Comparison of ENCODE assay signal across 1 cellular context in the genomic region with DNA sequence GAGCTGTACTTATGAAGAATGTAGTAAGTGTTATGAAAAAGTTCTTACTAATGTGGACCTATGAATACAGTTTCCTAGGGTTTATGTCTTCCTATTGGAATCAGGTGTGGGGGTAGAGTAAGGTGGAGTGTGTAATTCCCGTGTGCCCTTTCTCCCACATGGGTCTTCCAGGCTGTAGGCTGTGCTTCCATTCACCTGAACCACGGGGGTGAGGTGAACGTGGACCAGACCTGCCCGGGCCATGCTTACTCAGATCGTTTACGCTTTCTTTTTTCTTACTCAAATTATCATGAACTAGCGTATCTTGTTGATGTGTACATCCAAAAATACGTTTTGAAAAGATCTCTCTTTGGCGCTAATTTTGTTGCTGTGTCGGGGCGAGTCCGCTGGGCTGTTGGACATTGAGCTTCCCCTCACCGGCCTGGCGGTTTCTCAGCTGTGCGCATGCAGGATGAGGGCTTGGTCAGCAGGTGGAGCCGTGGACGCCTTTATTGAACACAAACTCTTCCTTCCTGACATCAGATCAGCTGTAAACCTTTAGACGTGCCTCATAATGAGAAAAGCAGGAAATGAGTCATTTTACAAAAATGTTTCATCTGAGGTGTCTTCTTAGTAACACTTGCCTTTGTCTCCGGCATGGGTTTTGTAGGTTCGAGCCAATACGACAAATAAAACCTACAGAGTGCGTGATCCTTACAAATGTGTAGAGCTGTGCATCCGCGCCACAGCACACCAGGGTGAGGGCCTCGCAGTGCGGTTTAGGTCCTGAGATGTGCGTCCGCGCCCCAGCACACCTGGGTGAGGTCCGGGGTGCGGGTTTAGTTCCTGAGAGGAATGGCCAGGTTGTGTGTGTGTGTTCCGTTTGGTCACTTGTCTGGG.
A peak's percentile ranks its signal among the peaks of the same experiment; 100 is the strongest.
TF ChIP-seq lines count a peak whose summit lies in the region.

No MANE protein-coding gene starts in this region.

TF ChIP-seq in K562, 482 proteins besides CTCF, POLR2A, EP300 and RAD21 (continued from another document):
- TF ChIP-seq, protein P1, sequence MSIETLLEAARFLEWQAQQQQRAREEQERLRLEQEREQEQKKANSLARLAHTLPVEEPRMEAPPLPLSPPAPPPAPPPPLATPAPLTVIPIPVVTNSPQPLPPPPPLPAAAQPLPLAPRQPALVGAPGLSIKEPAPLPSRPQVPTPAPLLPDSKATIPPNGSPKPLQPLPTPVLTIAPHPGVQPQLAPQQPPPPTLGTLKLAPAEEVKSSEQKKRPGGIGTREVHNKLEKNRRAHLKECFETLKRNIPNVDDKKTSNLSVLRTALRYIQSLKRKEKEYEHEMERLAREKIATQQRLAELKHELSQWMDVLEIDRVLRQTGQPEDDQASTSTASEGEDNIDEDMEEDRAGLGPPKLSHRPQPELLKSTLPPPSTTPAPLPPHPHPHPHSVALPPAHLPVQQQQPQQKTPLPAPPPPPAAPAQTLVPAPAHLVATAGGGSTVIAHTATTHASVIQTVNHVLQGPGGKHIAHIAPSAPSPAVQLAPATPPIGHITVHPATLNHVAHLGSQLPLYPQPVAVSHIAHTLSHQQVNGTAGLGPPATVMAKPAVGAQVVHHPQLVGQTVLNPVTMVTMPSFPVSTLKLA (conservative IDR thresholded peaks at IDR 0.05), result peak in 1 of 2 experiments; percentile 31; a peak in 1 of 4 replicates
- TF ChIP-seq DPF2 (IDR thresholded peaks at IDR 0.05), result peak; percentile 29; the same call in 1 of the 2 replicates
- TF ChIP-seq, protein P2, sequence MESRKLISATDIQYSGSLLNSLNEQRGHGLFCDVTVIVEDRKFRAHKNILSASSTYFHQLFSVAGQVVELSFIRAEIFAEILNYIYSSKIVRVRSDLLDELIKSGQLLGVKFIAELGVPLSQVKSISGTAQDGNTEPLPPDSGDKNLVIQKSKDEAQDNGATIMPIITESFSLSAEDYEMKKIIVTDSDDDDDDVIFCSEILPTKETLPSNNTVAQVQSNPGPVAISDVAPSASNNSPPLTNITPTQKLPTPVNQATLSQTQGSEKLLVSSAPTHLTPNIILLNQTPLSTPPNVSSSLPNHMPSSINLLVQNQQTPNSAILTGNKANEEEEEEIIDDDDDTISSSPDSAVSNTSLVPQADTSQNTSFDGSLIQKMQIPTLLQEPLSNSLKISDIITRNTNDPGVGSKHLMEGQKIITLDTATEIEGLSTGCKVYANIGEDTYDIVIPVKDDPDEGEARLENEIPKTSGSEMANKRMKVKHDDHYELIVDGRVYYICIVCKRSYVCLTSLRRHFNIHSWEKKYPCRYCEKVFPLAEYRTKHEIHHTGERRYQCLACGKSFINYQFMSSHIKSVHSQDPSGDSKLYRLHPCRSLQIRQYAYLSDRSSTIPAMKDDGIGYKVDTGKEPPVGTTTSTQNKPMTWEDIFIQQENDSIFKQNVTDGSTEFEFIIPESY (CRISPR knock-in tag; IDR thresholded peaks at IDR 0.05), result peak; percentile 100
- TF ChIP-seq TEAD4 (IDR thresholded peaks at IDR 0.05; ENCODE audit: low read length), result peak; percentile 26; the same call in 1 of the 2 replicates
- TF ChIP-seq TEAD4 (CRISPR knock-in tag; IDR thresholded peaks at IDR 0.05; ENCODE audit: borderline replicate concordance), result no peak
- peak; percentile 85; the same call in 1 of the 2 replicates for TF ChIP-seq JUND (IDR thresholded peaks at IDR 0.05; ENCODE audit: borderline replicate concordance, low read depth, low read length)
- TF ChIP-seq JUND (tag; IDR thresholded peaks at IDR 0.05; ENCODE audit: borderline replicate concordance, low read depth, low read length), result peak; percentile 68; the same call in 2 of the 3 replicates
- TF ChIP-seq NCOA6 (IDR thresholded peaks at IDR 0.05), result no peak
- TF ChIP-seq DACH1 (IDR thresholded peaks at IDR 0.05; ENCODE audit: partially characterized antibody), result peak; percentile 71
- TF ChIP-seq JUN (IDR thresholded peaks at IDR 0.05; ENCODE audit: borderline replicate concordance, low read depth, low read length), result peak; percentile 64; the same call in 1 of the 2 replicates
- TF ChIP-seq JUN (CRISPR knock-in tag; IDR thresholded peaks at IDR 0.05; ENCODE audit: borderline replicate concordance), result no peak
- TF ChIP-seq, protein P3, sequence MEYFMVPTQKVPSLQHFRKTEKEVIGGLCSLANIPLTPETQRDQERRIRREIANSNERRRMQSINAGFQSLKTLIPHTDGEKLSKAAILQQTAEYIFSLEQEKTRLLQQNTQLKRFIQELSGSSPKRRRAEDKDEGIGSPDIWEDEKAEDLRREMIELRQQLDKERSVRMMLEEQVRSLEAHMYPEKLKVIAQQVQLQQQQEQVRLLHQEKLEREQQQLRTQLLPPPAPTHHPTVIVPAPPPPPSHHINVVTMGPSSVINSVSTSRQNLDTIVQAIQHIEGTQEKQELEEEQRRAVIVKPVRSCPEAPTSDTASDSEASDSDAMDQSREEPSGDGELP (CRISPR knock-in tag; IDR thresholded peaks at IDR 0.05; ENCODE audit: borderline replicate concordance), result peak; percentile 95
- TF ChIP-seq, protein P4, sequence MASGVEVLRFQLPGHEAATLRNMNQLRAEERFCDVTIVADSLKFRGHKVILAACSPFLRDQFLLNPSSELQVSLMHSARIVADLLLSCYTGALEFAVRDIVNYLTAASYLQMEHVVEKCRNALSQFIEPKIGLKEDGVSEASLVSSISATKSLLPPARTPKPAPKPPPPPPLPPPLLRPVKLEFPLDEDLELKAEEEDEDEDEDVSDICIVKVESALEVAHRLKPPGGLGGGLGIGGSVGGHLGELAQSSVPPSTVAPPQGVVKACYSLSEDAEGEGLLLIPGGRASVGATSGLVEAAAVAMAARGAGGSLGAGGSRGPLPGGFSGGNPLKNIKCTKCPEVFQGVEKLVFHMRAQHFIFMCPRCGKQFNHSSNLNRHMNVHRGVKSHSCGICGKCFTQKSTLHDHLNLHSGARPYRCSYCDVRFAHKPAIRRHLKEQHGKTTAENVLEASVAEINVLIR (CRISPR knock-in tag; IDR thresholded peaks at IDR 0.05), result no peak
- TF ChIP-seq TAF9B (IDR thresholded peaks at IDR 0.05; ENCODE audit: partially characterized antibody), result peak; percentile 43
- no peak for TF ChIP-seq SP2 (IDR thresholded peaks at IDR 0.05; ENCODE audit: extremely low read depth, low read depth, low read length, poor library complexity, severe bottlenecking)
- TF ChIP-seq STAT5B (CRISPR knock-in tag; IDR thresholded peaks at IDR 0.05), result no peak
- TF ChIP-seq ETV1 (tag; conservative IDR thresholded peaks at IDR 0.05; ENCODE audit: low read depth), result peak; percentile 60
- TF ChIP-seq SMARCA4 (IDR thresholded peaks at IDR 0.05), result peak; percentile 39; the same call in 1 of the 2 replicates
- TF ChIP-seq FOSL1 (tag; conservative IDR thresholded peaks at IDR 0.05), result peak; percentile 65; the same call in 1 of the 2 replicates
- TF ChIP-seq MCM2 (IDR thresholded peaks at IDR 0.05; ENCODE audit: low read depth), result no peak
- TF ChIP-seq CREM (IDR thresholded peaks at IDR 0.05; ENCODE audit: low read depth), result 0 out of 2 replicates have a peak, but pooled peaks have one; percentile 40
- peak; percentile 64 for TF ChIP-seq SMC3 (conservative IDR thresholded peaks at IDR 0.05; ENCODE audit: insufficient read depth, low read depth, low read length)
- no peak for TF ChIP-seq NFE2L1 (tag; IDR thresholded peaks at IDR 0.05; ENCODE audit: borderline replicate concordance, low read depth)
TF ChIP-seq in K562: peak in this region for 15.
